In genomic region chr3:89525597-89525996, GRCh38 we compare ENCODE assay signal across 2 cellular contexts.
TF ChIP-seq lines count a peak whose summit lies in the region.

No MANE protein-coding gene starts in this region.

TF ChIP-seq in IMR-90, 13 proteins besides CTCF, POLR2A, EP300 and RAD21:
- TF ChIP-seq MAFK (IDR thresholded peaks at IDR 0.05; ENCODE audit: low read depth, low read length) = peak; percentile 90
- no peak for TF ChIP-seq CEBPB (IDR thresholded peaks at IDR 0.05; ENCODE audit: low read depth, low read length)

TF ChIP-seq in H1, 55 proteins besides CTCF, POLR2A, EP300 and RAD21:
- peak; percentile 50; the same call in 1 of the 2 replicates for TF ChIP-seq BACH1 (IDR thresholded peaks at IDR 0.05; ENCODE audit: low read length)
- TF ChIP-seq MAFK (IDR thresholded peaks at IDR 0.05; ENCODE audit: low read depth, low read length) = peak; percentile 88
- no peak for TF ChIP-seq CHD7 (IDR thresholded peaks at IDR 0.05; ENCODE audit: insufficient replicate concordance, low read length)
